8 cellular contexts compared by ENCODE assay signal in genomic region chr7:2109936-2110585, GRCh38.
DNase-seq lines count a peak whose midpoint lies in the region; ATAC-seq and TF ChIP-seq lines count a peak whose summit lies in the region.

No MANE protein-coding gene starts in this region.

- intact Hi-C loops in CD8-positive, alpha-beta T cell (cut with DNase I, micrococcal nuclease): loop anchor here in 1 of 2 experiments (10.0 kb wide), 1 partner anchor 165 kb away; no protein-coding TSS in a partner anchor

- DNase-seq in CD8-positive, alpha-beta T cell: peak in 2 of 7 experiments; percentile 34 to 55
- peak; percentile 50 to 59 for DNase-seq in activated CD4-positive, alpha-beta T cell treated with anti-CD3 and anti-CD28 coated beads for 4 hours
- DNase-seq in epithelial cell of esophagus (ENCODE audit: low read depth): peak; percentile 96
- DNase-seq in skeletal muscle cell (ENCODE audit: low read depth): peak; percentile 65
- DNase-seq in DMS153 (lab: John Stamatoyannopoulos, UW): no peak
- no peak for DNase-seq in activated gamma-delta T cell treated with Interleukin-2 at 50 U/mL for 16 hours
- DNase-seq in mesenteric fat pad (ENCODE audit: low spot score): no peak

- H3K4me3 ChIP-seq in CD8-positive, alpha-beta T cell (ENCODE audit: low read depth, low read length): no peak overlapping the region
- no peak overlapping the region for H3K4me3 ChIP-seq in epithelial cell of esophagus (ENCODE audit: low read length)
- H3K4me3 ChIP-seq in skeletal muscle cell (ENCODE audit: low read depth, low read length): no peak overlapping the region

- H3K4me1 Mint-ChIP-seq in CD8-positive, alpha-beta T cell (ENCODE audit: low read depth): peaks cover 37% of the 10 kb centered on the region
- peaks cover 21 to 31% (median 25%) of the 10 kb centered on the region in 3 donors for H3K4me1 Mint-ChIP-seq in IgD-negative memory B cell

- no peak overlapping the region for H3K27ac Mint-ChIP-seq in CD8-positive, alpha-beta T cell
- H3K27ac Mint-ChIP-seq in IgD-negative memory B cell: peak overlapping the region in 1 of 3 donors; percentile 81

- H3K9me3 Mint-ChIP-seq in CD8-positive, alpha-beta T cell: no peaks in the 10 kb centered on the region
- H3K9me3 Mint-ChIP-seq in IgD-negative memory B cell: no peaks in the 10 kb centered on the region

- no peaks in the 10 kb centered on the region for H3K36me3 ChIP-seq in CD8-positive, alpha-beta T cell (ENCODE audit: insufficient read depth, low read length)

- no peaks in the 10 kb centered on the region for H3K27me3 Mint-ChIP-seq in CD8-positive, alpha-beta T cell (ENCODE audit: low read depth)
- no peaks in the 10 kb centered on the region for H3K27me3 Mint-ChIP-seq in IgD-negative memory B cell

- no peaks in the 10 kb centered on the region for H3K36me3 Mint-ChIP-seq in CD8-positive, alpha-beta T cell
- H3K36me3 Mint-ChIP-seq in IgD-negative memory B cell: no peaks in the 10 kb centered on the region

- CTCF ChIA-PET in CD8-positive, alpha-beta T cell (lab: Charles Lee): interaction anchor here (0.9 to 2.0 kb wide), 3 partner anchors 10 to 62 kb away, joined by 3 to 8 read pairs (median 3); no protein-coding TSS in a partner anchor

- peaks cover 22% of the 10 kb centered on the region for H3K4me1 ChIP-seq in CD8-positive, alpha-beta T cell (ENCODE audit: insufficient read depth, low read length)

- POLR2A ChIA-PET in CD8-positive, alpha-beta T cell (lab: Charles Lee): no interaction called here

- peak overlapping the region; percentile 80 for H3K4me3 Mint-ChIP-seq in CD8-positive, alpha-beta T cell
- peak overlapping the region; percentile 57 to 81 (median 59) for H3K4me3 Mint-ChIP-seq in IgD-negative memory B cell

- no peaks in the 10 kb centered on the region for H3K9me3 ChIP-seq in CD8-positive, alpha-beta T cell (ENCODE audit: low read length)

- H3K27ac ChIP-seq in CD8-positive, alpha-beta T cell (ENCODE audit: low read depth, low read length): no peak overlapping the region

- no peaks in the 10 kb centered on the region for H3K27me3 ChIP-seq in CD8-positive, alpha-beta T cell (ENCODE audit: insufficient read depth, low read length)

- peak; percentile 60 for ATAC-seq in CD8-positive, alpha-beta T cell

- no peak for TF ChIP-seq CTCF in CD8-positive, alpha-beta T cell (IDR thresholded peaks at IDR 0.05)
- TF ChIP-seq CTCF in epithelial cell of esophagus (IDR thresholded peaks at IDR 0.05; ENCODE audit: insufficient read depth, low read depth, low read length, missing control alignments): no peak

Comparison
In these comparisons a context has a peak if more than half of its experiments do, and no peak if none do; other contexts are left out.
1. DNase-seq: peak in activated CD4-positive, alpha-beta T cell treated with anti-CD3 and anti-CD28 coated beads for 4 hours (2 of 2), epithelial cell of esophagus (single experiment) and skeletal muscle cell (single experiment); none in DMS153 (single experiment), activated gamma-delta T cell treated with Interleukin-2 at 50 U/mL for 16 hours (single experiment) and mesenteric fat pad (single experiment).